19 cellular contexts compared by ENCODE assay signal in genomic region chr6:84028350-84028749, GRCh38. TPM values are rescaled to one million over a fixed set of nuclear protein-coding genes. Genes with fewer than 3 reads are reported as not detected.
"Had no signal": no experiment of that assay in that cellular context is flagged by ENCODE, and none has a peak within 500 bp of the region (broad histone marks: within the 10 kb centered on the region; RNA-seq: fewer than 3 reads in every experiment).

No MANE protein-coding gene starts in this region.

- H3K4me1 ChIP-seq: thyroid gland had no signal

- H3K4me3 Mint-ChIP-seq: endodermal cell; natural killer cell; T-helper 1 cell treated with Interleukin-12 subunit alpha and Interleukin-12 subunit beta and Interleukin-4 antibody, amounts not matched to agents 30 μg/mL and 1 μg/mL, for 36 hours had no signal

- FAIRE-seq: kidney, urothelium cell line had no signal

- H3K4me1 Mint-ChIP-seq: natural killer cell had no signal

- ATAC-seq: activated naive CD4-positive, alpha-beta T cell treated with anti-CD3 and anti-CD28 coated beads, Interleukin-2, amount 50 U/mL, for 72 hours; left lobe of liver; natural killer cell had no signal

- H3K4me3 ChIP-seq: adrenal gland, mucosa of descending colon, sigmoid colon, thyroid gland had no signal

- H3K9me3 ChIP-seq: adrenal gland, mucosa of descending colon, neutrophil, sigmoid colon, thyroid gland had no signal

- DNase-seq: activated CD4-positive, alpha-beta T cell treated with anti-CD3 and anti-CD28 coated beads for 1 hour; activated gamma-delta T cell; endodermal cell; erythroblast; natural killer cell; sigmoid colon; stimulated activated naive CD4-positive, alpha-beta T cell; thyroid gland; WERI-Rb-1 had no signal

- H3K27ac ChIP-seq: neutrophil, parathyroid adenoma, sigmoid colon, thyroid gland, WERI-Rb-1 had no signal

- H3K27me3 ChIP-seq: adrenal gland, thyroid gland had no signal

- H3K36me3 ChIP-seq: adrenal gland, neutrophil, sigmoid colon, thyroid gland, WERI-Rb-1 had no signal

- H3K9ac ChIP-seq: parathyroid adenoma had no signal

- H3K9me3 Mint-ChIP-seq: endodermal cell had no signal

- H3K36me3 Mint-ChIP-seq: natural killer cell had no signal

- H3K79me2 ChIP-seq: parathyroid adenoma had no signal

- H3K27ac Mint-ChIP-seq: activated naive CD4-positive, alpha-beta T cell treated with anti-CD3 and anti-CD28 coated beads, Interleukin-2, amount 50 U/mL, for 72 hours; endodermal cell; natural killer cell; T-helper 1 cell treated with Interleukin-12 subunit alpha and Interleukin-12 subunit beta and Interleukin-4 antibody, amounts not matched to agents 30 μg/mL and 1 μg/mL, for 36 hours had no signal

- H2AFZ ChIP-seq: parathyroid adenoma had no signal

RNA-seq across cellular contexts. Expression of gene MRAP2, which starts 5.2 kb away (rescaled TPM):
- total RNA-seq: activated CD8-positive, alpha-beta memory T cell treated with anti-CD3 and anti-CD28 coated beads for 36 hours; activated naive CD4-positive, alpha-beta T cell treated with anti-CD3 and anti-CD28 coated beads, Interleukin-2, amount 50 U/mL, for 72 hours; natural killer cell had no signal
